In genomic region chr19:41958367-41959055, GRCh38 we compare ENCODE assay signal across 8 cellular contexts. TPM values are rescaled to one million over a fixed set of nuclear protein-coding genes. Genes with fewer than 3 reads are reported as not detected.
DNase-seq lines count a peak whose midpoint lies in the region; ATAC-seq and TF ChIP-seq lines count a peak whose summit lies in the region.

No MANE protein-coding gene starts in this region.

- DNase-seq in AG20443 (ENCODE audit: low spot score) = peak; percentile 93
- DNase-seq in Jurkat, Clone E6-1 (ENCODE audit: low read depth, low spot score) = peak; percentile 37
- DNase-seq in RPMI8226 = peak; percentile 78
- peak; percentile 60 for DNase-seq in activated gamma-delta T cell (lab: John Stamatoyannopoulos, UW)
- DNase-seq in fibroblast of the conjunctiva (ENCODE audit: low read depth) = peak; percentile 26
- DNase-seq in neural progenitor cell (ENCODE audit: low spot score) = peak; percentile 94

- peaks cover 16% of the 10 kb centered on the region for H3F3A ChIP-seq in neural progenitor cell (ENCODE audit: low read depth)

- peak overlapping the region; percentile 78 for H3K4me3 ChIP-seq in Jurkat, Clone E6-1 (ENCODE audit: low read length)
- H3K4me3 ChIP-seq in neural progenitor cell (peak overlapping the region; percentile 92), stomach smooth muscle (ENCODE audit: low read length in 2 of 2) (peak overlapping the region; percentile 63 to 88)

- peak; percentile 50 for ATAC-seq in GM19324 (IDR thresholded peaks at IDR 0.05; ENCODE audit: low FRiP score, unreplicated experiment)

- H3K36me3 Mint-ChIP-seq in neural progenitor cell = no peaks in the 10 kb centered on the region

- peak overlapping the region; percentile 73 for H2AFZ ChIP-seq in neural progenitor cell (replicated peaks)

- peaks cover 6% of the 10 kb centered on the region for H3K27me3 Mint-ChIP-seq in neural progenitor cell (ENCODE audit: insufficient read depth, low read depth)

- H3K9ac ChIP-seq in neural progenitor cell (peak overlapping the region; percentile 44), stomach smooth muscle (ENCODE audit: low read length in 2 of 2) (peak overlapping the region; percentile 73 to 74)

- H4K20me1 ChIP-seq in neural progenitor cell (ENCODE audit: low read depth) = peaks cover 10% of the 10 kb centered on the region

- H3K27me3 ChIP-seq in neural progenitor cell = no peaks in the 10 kb centered on the region
- H3K27me3 ChIP-seq in stomach smooth muscle (ENCODE audit: control insufficient read depth in 1 of 2, insufficient read depth in 2 of 2, low read length in 2 of 2) = no peaks in the 10 kb centered on the region

- no peaks in the 10 kb centered on the region for H3K79me2 ChIP-seq in neural progenitor cell (ENCODE audit: low read depth)

- TF ChIP-seq CTCF in neural progenitor cell (IDR thresholded peaks at IDR 0.05) = no peak

- H3K4me3 Mint-ChIP-seq in neural progenitor cell = peak overlapping the region; percentile 93

- H3K27ac ChIP-seq in neural progenitor cell = no peak overlapping the region
- H3K27ac ChIP-seq in stomach smooth muscle (ENCODE audit: low read length) = peak overlapping the region; percentile 62

- peaks cover 13% of the 10 kb centered on the region for H3K4me1 Mint-ChIP-seq in neural progenitor cell

- no peak overlapping the region for H3K27ac Mint-ChIP-seq in neural progenitor cell

- H3K9me3 ChIP-seq in neural progenitor cell (ENCODE audit: low read depth) = no peaks in the 10 kb centered on the region
- H3K9me3 ChIP-seq in stomach smooth muscle (ENCODE audit: control insufficient read depth in 2 of 2, low read length in 2 of 2) = no peaks in the 10 kb centered on the region

- H3K36me3 ChIP-seq in neural progenitor cell = no peaks in the 10 kb centered on the region
- peaks cover 5 to 6% of the 10 kb centered on the region in 2 donors for H3K36me3 ChIP-seq in stomach smooth muscle (ENCODE audit: control insufficient read depth in 2 of 2, insufficient read depth in 2 of 2, low read length in 2 of 2)

- no peaks in the 10 kb centered on the region for H3K9me3 Mint-ChIP-seq in neural progenitor cell

- peak overlapping the region; percentile 89 for H3K4me2 ChIP-seq in neural progenitor cell

- H3K4me1 ChIP-seq in neural progenitor cell = peaks cover 5% of the 10 kb centered on the region
- H3K4me1 ChIP-seq in stomach smooth muscle (ENCODE audit: control insufficient read depth, insufficient read depth, low read length) = peaks cover 19% of the 10 kb centered on the region

RNA-seq across cellular contexts. Expression of gene RABAC1, which starts 0.6 kb away (rescaled TPM):
- 104 TPM for polyA plus RNA-seq in Jurkat, Clone E6-1 (2012; ENCODE audit: insufficient read depth, insufficient read length)
- total RNA-seq in neural progenitor cell (ENCODE audit: low replicate concordance) = 33.1 and 108 TPM in 2 replicates

RNA-seq across cellular contexts. Expression of gene ERFL, which starts 30.3 kb away (rescaled TPM):
- polyA plus RNA-seq in Jurkat, Clone E6-1 (2012; ENCODE audit: insufficient read depth, insufficient read length) = 1.3 TPM
- total RNA-seq in neural progenitor cell (ENCODE audit: low replicate concordance) = 0.22 and 0.65 TPM in 2 replicates

RNA-seq across cellular contexts. Expression of gene ATP1A3, which starts 35.5 kb away (rescaled TPM):
- polyA plus RNA-seq in Jurkat, Clone E6-1 (2012; ENCODE audit: insufficient read depth, insufficient read length) = 48.9 TPM
- total RNA-seq in neural progenitor cell (ENCODE audit: low replicate concordance) = 1.6 TPM in 1 of 2 replicates, not detected in the other

Comparison
In these comparisons a context has a peak if more than half of its experiments do, and no peak if none do; other contexts are left out.
1. DNase-seq: peak in every context shown above with its lines; median percentile 94 in neural progenitor cell; 93 in AG20443; 78 in RPMI8226; 60 in activated gamma-delta T cell; 37 in Jurkat, Clone E6-1; 26 in fibroblast of the conjunctiva.